In the genomic region with DNA sequence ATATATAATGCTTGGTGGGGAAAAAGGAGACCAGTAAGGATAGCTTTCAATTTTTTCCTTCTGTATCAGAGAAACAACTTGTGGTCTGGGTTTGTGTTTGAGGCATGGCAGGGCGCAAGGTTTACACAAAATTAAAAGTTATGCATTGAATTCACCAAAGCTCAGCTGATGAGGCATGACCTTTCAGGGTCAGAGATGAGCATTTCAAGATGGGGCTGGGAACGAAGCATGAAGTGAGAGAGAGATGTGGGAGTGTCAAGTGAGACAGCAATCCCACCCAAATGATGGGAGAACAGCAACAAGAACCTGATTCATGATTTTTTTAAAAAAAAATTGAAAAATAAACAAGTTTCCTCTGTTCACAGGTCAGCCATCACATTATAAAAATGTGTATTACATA, we compare ENCODE assay signal across 19 cellular contexts. TPM values are rescaled to one million over a fixed set of nuclear protein-coding genes. Genes with fewer than 3 reads are reported as not detected.
DNase-seq lines count a peak whose midpoint lies in the region; ATAC-seq and TF ChIP-seq lines count a peak whose summit lies in the region.
"Had no signal": no experiment of that assay in that cellular context is flagged by ENCODE, and none has a peak within 500 bp of the region (broad histone marks: within the 10 kb centered on the region; RNA-seq: fewer than 3 reads in every experiment).

No MANE protein-coding gene starts in this region.

- H3K4me3 Mint-ChIP-seq in T-helper 2 cell treated with Interferon-gamma antibody and Interleukin-4, amounts not matched to agents 5 μg/mL and 100 μg/mL, for 36 hours = peak overlapping the region; percentile 1
- H3K4me3 Mint-ChIP-seq in activated naive CD8-positive, alpha-beta T cell treated with anti-CD3 and anti-CD28 coated beads, Interleukin-2, amount 50 U/mL, for 24 hours = peak overlapping the region; percentile 62
- no peak overlapping the region for H3K4me3 Mint-ChIP-seq in type B pancreatic cell

- H3K36me3 Mint-ChIP-seq in T-helper 2 cell treated with Interferon-gamma antibody and Interleukin-4, amounts not matched to agents 5 μg/mL and 100 μg/mL, for 36 hours (ENCODE audit: low read depth) = peaks cover 3% of the 10 kb centered on the region
- no peaks in the 10 kb centered on the region for H3K36me3 Mint-ChIP-seq in activated naive CD8-positive, alpha-beta T cell treated with anti-CD3 and anti-CD28 coated beads, Interleukin-2, amount 50 U/mL, for 24 hours (ENCODE audit: low read depth)
- no peaks in the 10 kb centered on the region for H3K36me3 Mint-ChIP-seq in type B pancreatic cell

- H3K4me1 Mint-ChIP-seq in T-helper 2 cell treated with Interferon-gamma antibody and Interleukin-4, amounts not matched to agents 5 μg/mL and 100 μg/mL, for 36 hours (ENCODE audit: low read depth) = peaks cover 39% of the 10 kb centered on the region
- peaks cover 96% of the 10 kb centered on the region for H3K4me1 Mint-ChIP-seq in activated naive CD8-positive, alpha-beta T cell treated with anti-CD3 and anti-CD28 coated beads, Interleukin-2, amount 50 U/mL, for 24 hours
- H3K4me1 Mint-ChIP-seq in type B pancreatic cell (ENCODE audit: unreplicated experiment) = no peaks in the 10 kb centered on the region

- peak; percentile 24 for DNase-seq in stimulated activated CD4-positive, alpha-beta T cell treated with anti-CD3 and anti-CD28 coated beads, Interleukin-15, amount 100 ng/mL, for 24 hours
- DNase-seq in stimulated activated CD4-positive, alpha-beta T cell treated with anti-CD3 and anti-CD28 coated beads, Interleukin-1b, Interleukin-23, amount 100 ng/mL, for 48 hours = no peak
- DNase-seq in T-helper 2 cell treated with Interferon-gamma antibody and Interleukin-4, amounts not matched to agents 5 μg/mL and 100 μg/mL, for 36 hours (ENCODE audit: low spot score) = no peak
- peak; percentile 28 for DNase-seq in activated naive CD8-positive, alpha-beta T cell treated with anti-CD3 and anti-CD28 coated beads, Interleukin-2, amount 50 U/mL, for 24 hours
- DNase-seq in pons (ENCODE audit: low spot score) (no peak), type B pancreatic cell (ENCODE audit: extremely low spot score, unreplicated experiment) (no peak), NCI-H345 (lab: John Stamatoyannopoulos, UW) (no peak), NCI-H2196 (lab: John Stamatoyannopoulos, UW; ENCODE audit: unreplicated experiment) (no peak)
- DNase-seq: amygdala; GF-D8; KG1; left cardiac atrium; mucosa of descending colon; NCI-H1105; NCI-H2171 treated with DMSO at 0.1 percent for 48 hours; Right ventricle myocardium superior; stimulated activated naive CD4-positive, alpha-beta T cell treated with Interleukin-2 at 50 U/mL for 16 hours had no signal

- no peak for TF ChIP-seq CTCF in type B pancreatic cell (conservative IDR thresholded peaks at IDR 0.05)

- no peak for ATAC-seq in activated naive CD8-positive, alpha-beta T cell treated with anti-CD3 and anti-CD28 coated beads, Interleukin-2, amount 50 U/mL, for 24 hours
- ATAC-seq: left cardiac atrium, mucosa of descending colon had no signal

- H3K27me3 Mint-ChIP-seq in T-helper 2 cell treated with Interferon-gamma antibody and Interleukin-4, amounts not matched to agents 5 μg/mL and 100 μg/mL, for 36 hours (ENCODE audit: low read depth) = peaks cover 44% of the 10 kb centered on the region
- no peaks in the 10 kb centered on the region for H3K27me3 Mint-ChIP-seq in activated naive CD8-positive, alpha-beta T cell treated with anti-CD3 and anti-CD28 coated beads, Interleukin-2, amount 50 U/mL, for 24 hours
- H3K27me3 Mint-ChIP-seq in type B pancreatic cell = peaks cover 4% of the 10 kb centered on the region

- H3K27ac Mint-ChIP-seq in T-helper 2 cell treated with Interferon-gamma antibody and Interleukin-4, amounts not matched to agents 5 μg/mL and 100 μg/mL, for 36 hours = no peak overlapping the region
- H3K27ac Mint-ChIP-seq in activated naive CD8-positive, alpha-beta T cell treated with anti-CD3 and anti-CD28 coated beads, Interleukin-2, amount 50 U/mL, for 24 hours = peak overlapping the region; percentile 81
- no peak overlapping the region for H3K27ac Mint-ChIP-seq in type B pancreatic cell

- H3K9me3 Mint-ChIP-seq in T-helper 2 cell treated with Interferon-gamma antibody and Interleukin-4, amounts not matched to agents 5 μg/mL and 100 μg/mL, for 36 hours = no peaks in the 10 kb centered on the region
- H3K9me3 Mint-ChIP-seq in activated naive CD8-positive, alpha-beta T cell treated with anti-CD3 and anti-CD28 coated beads, Interleukin-2, amount 50 U/mL, for 24 hours = no peaks in the 10 kb centered on the region
- H3K9me3 Mint-ChIP-seq in type B pancreatic cell = no peaks in the 10 kb centered on the region

RNA-seq across cellular contexts. Expression of a gene that starts 4.9 kb away (rescaled TPM):
- total RNA-seq in type B pancreatic cell (ENCODE audit: low replicate concordance) = 0.24 TPM in 1 of 2 replicates, not detected in the other
- total RNA-seq: cerebellum, osteocyte, Right ventricle myocardium superior had no signal

RNA-seq across cellular contexts. Expression of a gene that starts 55.4 kb away (rescaled TPM):
- total RNA-seq in type B pancreatic cell (ENCODE audit: low replicate concordance) = 211 and 285 TPM in 2 replicates

Comparison
In these comparisons a context has a peak if more than half of its experiments do, and no peak if none do; other contexts are left out.
1. DNase-seq: peak in stimulated activated CD4-positive, alpha-beta T cell treated with anti-CD3 and anti-CD28 coated beads, Interleukin-15, amount 100 ng/mL, for 24 hours (single experiment) and activated naive CD8-positive, alpha-beta T cell treated with anti-CD3 and anti-CD28 coated beads, Interleukin-2, amount 50 U/mL, for 24 hours (single experiment); none in stimulated activated CD4-positive, alpha-beta T cell treated with anti-CD3 and anti-CD28 coated beads, Interleukin-1b, Interleukin-23, amount 100 ng/mL, for 48 hours (single experiment), T-helper 2 cell treated with Interferon-gamma antibody and Interleukin-4, amounts not matched to agents 5 μg/mL and 100 μg/mL, for 36 hours (single experiment), pons (single experiment), type B pancreatic cell (single experiment), NCI-H345 (single experiment) and NCI-H2196 (single experiment).